In genomic region chrX:123860983-123861382, GRCh38 we compare ENCODE assay signal across 1 cellular context.
TF ChIP-seq lines count a peak whose summit lies in the region.

No MANE protein-coding gene starts in this region.

TF ChIP-seq in GM23338, 12 proteins besides CTCF, POLR2A, EP300 and RAD21 (continued from another document):
- no peak for TF ChIP-seq STAT1 (IDR thresholded peaks at IDR 0.05; ENCODE audit: unreplicated experiment)
